ENCODE assay signal across 1 cellular context in the genomic region with DNA sequence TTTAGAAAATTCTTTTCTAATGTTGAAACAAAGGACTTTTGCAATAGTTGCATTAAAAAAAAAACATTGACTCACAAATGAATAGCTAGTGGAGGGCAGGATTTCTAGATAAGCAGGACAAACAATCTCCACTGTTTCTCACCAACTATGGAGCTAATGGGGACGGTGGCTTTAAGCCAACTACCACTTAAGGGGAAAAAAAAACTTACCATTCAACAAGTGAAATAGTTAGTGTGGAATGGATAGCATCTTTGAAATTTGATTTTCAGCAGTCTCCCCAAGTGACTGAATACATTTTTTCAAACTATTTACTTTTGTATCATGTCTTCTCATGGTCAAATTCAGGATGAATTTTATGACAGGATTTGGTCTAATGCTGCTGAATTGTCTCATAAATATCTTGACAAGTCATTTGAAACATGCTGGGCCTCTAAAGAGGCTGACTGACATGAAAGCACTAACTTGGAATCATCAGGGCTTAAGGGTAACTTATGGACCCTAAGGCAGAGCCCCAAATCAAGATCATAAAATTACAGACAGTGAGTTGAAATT.
TF ChIP-seq lines count a peak whose summit lies in the region.

No MANE protein-coding gene starts in this region.

TF ChIP-seq in HEK293, 187 proteins besides CTCF, POLR2A, EP300 and RAD21 (continued from another document and continues in another):
- TF ChIP-seq ZNF544 (tag by site-specific recombination; IDR thresholded peaks at IDR 0.05) (no peak), ATF2 (tag by site-specific recombination; IDR thresholded peaks at IDR 0.05; ENCODE audit: low read depth) (0 out of 2 replicates have a peak, but pooled peaks have one; percentile 18), ZXDB (tag by site-specific recombination; IDR thresholded peaks at IDR 0.05) (peak; percentile 71), MEIS1 (CRISPR knock-in tag; IDR thresholded peaks at IDR 0.05; ENCODE audit: borderline replicate concordance) (no peak), ZNF561 (tag by site-specific recombination; IDR thresholded peaks at IDR 0.05; ENCODE audit: borderline replicate concordance) (peak; percentile 79), ZNF610 (tag by site-specific recombination; IDR thresholded peaks at IDR 0.05; ENCODE audit: borderline replicate concordance) (peak; percentile 44; the same call in 1 of the 2 replicates), ZNF670 (tag by site-specific recombination; IDR thresholded peaks at IDR 0.05; ENCODE audit: low read depth) (no peak), PRDM6 (tag by site-specific recombination; IDR thresholded peaks at IDR 0.05) (peak; percentile 100), ZNF24 (tag by site-specific recombination; IDR thresholded peaks at IDR 0.05) (peak; percentile 75), REPIN1 (tag by site-specific recombination; IDR thresholded peaks at IDR 0.05; ENCODE audit: low read depth) (no peak), ZNF623 (tag by site-specific recombination; IDR thresholded peaks at IDR 0.05) (no peak; the same call in 1 of the 2 replicates), ZNF121 (tag by site-specific recombination; IDR thresholded peaks at IDR 0.05) (no peak), ZNF391 (tag by site-specific recombination; IDR thresholded peaks at IDR 0.05; ENCODE audit: borderline replicate concordance, low read depth) (no peak), ZNF37A (tag by site-specific recombination; IDR thresholded peaks at IDR 0.05) (no peak), KLF10 (tag by site-specific recombination; IDR thresholded peaks at IDR 0.05) (no peak; the same call in 1 of the 2 replicates), SP7 (tag by site-specific recombination; IDR thresholded peaks at IDR 0.05) (peak; percentile 85), ZNF596 (tag by site-specific recombination; IDR thresholded peaks at IDR 0.05) (0 out of 2 replicates have a peak, but pooled peaks have one; percentile 26), ZNF133 (tag by site-specific recombination; IDR thresholded peaks at IDR 0.05) (no peak), MZF1 (tag by site-specific recombination; IDR thresholded peaks at IDR 0.05; ENCODE audit: borderline replicate concordance) (peak; percentile 86), ZNF394 (tag by site-specific recombination; IDR thresholded peaks at IDR 0.05; ENCODE audit: borderline replicate concordance) (peak; percentile 31; the same call in 1 of the 2 replicates), WT1 (tag by site-specific recombination; IDR thresholded peaks at IDR 0.05) (peak; percentile 78; the same call in 1 of the 2 replicates), OSR2 (tag by site-specific recombination; IDR thresholded peaks at IDR 0.05) (peak; percentile 90), ZNF175 (tag by site-specific recombination; IDR thresholded peaks at IDR 0.05) (no peak), ZNF335 (tag by site-specific recombination; conservative IDR thresholded peaks at IDR 0.05) (0 out of 2 replicates have a peak, but pooled peaks have one; percentile 32), PATZ1 (tag by site-specific recombination; IDR thresholded peaks at IDR 0.05) (peak; percentile 70), OVOL3 (tag by site-specific recombination; IDR thresholded peaks at IDR 0.05) (peak; percentile 82), TCF7L2 (IDR thresholded peaks at IDR 0.05; ENCODE audit: borderline replicate concordance, low read depth, low read length) (peak; percentile 93), ZNF513 (tag by site-specific recombination; IDR thresholded peaks at IDR 0.05) (no peak), ZNF114 (tag by site-specific recombination; IDR thresholded peaks at IDR 0.05) (no peak), ZNF658 (tag by site-specific recombination; IDR thresholded peaks at IDR 0.05) (no peak), ZNF76 (tag by site-specific recombination; IDR thresholded peaks at IDR 0.05; ENCODE audit: borderline replicate concordance, low read depth) (no peak), ZNF426 (tag by site-specific recombination; IDR thresholded peaks at IDR 0.05) (no peak), ZBTB7A (tag by site-specific recombination; IDR thresholded peaks at IDR 0.05; ENCODE audit: low read depth) (no peak), ZNF473 (tag by site-specific recombination; IDR thresholded peaks at IDR 0.05) (no peak), ZBTB20 (tag by site-specific recombination; IDR thresholded peaks at IDR 0.05) (no peak), ZNF223 (tag by site-specific recombination; IDR thresholded peaks at IDR 0.05) (no peak), HOXC10 (CRISPR knock-in tag; IDR thresholded peaks at IDR 0.05) (no peak), GLI2 (tag by site-specific recombination; IDR thresholded peaks at IDR 0.05; ENCODE audit: borderline replicate concordance, low read depth) (peak; percentile 37; the same call in 1 of the 2 replicates), SALL2 (tag by site-specific recombination; IDR thresholded peaks at IDR 0.05; ENCODE audit: borderline replicate concordance) (no peak), ZNF221 (tag by site-specific recombination; IDR thresholded peaks at IDR 0.05; ENCODE audit: borderline replicate concordance) (no peak), ZNF777 (tag by site-specific recombination; IDR thresholded peaks at IDR 0.05; ENCODE audit: borderline replicate concordance) (no peak), MYNN (tag by site-specific recombination; IDR thresholded peaks at IDR 0.05; ENCODE audit: borderline replicate concordance) (no peak), ZNF843 (tag by site-specific recombination; IDR thresholded peaks at IDR 0.05) (peak; percentile 87)
- TF ChIP-seq, protein P1, sequence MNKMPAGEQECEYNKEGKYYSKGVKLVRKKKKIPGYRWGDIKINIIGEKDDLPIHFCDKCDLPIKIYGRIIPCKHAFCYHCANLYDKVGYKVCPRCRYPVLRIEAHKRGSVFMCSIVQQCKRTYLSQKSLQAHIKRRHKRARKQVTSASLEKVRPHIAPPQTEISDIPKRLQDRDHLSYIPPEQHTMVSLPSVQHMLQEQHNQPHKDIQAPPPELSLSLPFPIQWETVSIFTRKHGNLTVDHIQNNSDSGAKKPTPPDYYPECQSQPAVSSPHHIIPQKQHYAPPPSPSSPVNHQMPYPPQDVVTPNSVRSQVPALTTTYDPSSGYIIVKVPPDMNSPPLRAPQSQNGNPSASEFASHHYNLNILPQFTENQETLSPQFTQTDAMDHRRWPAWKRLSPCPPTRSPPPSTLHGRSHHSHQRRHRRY (tag by site-specific recombination; IDR thresholded peaks at IDR 0.05) = no peak
- TF ChIP-seq, protein P2, sequence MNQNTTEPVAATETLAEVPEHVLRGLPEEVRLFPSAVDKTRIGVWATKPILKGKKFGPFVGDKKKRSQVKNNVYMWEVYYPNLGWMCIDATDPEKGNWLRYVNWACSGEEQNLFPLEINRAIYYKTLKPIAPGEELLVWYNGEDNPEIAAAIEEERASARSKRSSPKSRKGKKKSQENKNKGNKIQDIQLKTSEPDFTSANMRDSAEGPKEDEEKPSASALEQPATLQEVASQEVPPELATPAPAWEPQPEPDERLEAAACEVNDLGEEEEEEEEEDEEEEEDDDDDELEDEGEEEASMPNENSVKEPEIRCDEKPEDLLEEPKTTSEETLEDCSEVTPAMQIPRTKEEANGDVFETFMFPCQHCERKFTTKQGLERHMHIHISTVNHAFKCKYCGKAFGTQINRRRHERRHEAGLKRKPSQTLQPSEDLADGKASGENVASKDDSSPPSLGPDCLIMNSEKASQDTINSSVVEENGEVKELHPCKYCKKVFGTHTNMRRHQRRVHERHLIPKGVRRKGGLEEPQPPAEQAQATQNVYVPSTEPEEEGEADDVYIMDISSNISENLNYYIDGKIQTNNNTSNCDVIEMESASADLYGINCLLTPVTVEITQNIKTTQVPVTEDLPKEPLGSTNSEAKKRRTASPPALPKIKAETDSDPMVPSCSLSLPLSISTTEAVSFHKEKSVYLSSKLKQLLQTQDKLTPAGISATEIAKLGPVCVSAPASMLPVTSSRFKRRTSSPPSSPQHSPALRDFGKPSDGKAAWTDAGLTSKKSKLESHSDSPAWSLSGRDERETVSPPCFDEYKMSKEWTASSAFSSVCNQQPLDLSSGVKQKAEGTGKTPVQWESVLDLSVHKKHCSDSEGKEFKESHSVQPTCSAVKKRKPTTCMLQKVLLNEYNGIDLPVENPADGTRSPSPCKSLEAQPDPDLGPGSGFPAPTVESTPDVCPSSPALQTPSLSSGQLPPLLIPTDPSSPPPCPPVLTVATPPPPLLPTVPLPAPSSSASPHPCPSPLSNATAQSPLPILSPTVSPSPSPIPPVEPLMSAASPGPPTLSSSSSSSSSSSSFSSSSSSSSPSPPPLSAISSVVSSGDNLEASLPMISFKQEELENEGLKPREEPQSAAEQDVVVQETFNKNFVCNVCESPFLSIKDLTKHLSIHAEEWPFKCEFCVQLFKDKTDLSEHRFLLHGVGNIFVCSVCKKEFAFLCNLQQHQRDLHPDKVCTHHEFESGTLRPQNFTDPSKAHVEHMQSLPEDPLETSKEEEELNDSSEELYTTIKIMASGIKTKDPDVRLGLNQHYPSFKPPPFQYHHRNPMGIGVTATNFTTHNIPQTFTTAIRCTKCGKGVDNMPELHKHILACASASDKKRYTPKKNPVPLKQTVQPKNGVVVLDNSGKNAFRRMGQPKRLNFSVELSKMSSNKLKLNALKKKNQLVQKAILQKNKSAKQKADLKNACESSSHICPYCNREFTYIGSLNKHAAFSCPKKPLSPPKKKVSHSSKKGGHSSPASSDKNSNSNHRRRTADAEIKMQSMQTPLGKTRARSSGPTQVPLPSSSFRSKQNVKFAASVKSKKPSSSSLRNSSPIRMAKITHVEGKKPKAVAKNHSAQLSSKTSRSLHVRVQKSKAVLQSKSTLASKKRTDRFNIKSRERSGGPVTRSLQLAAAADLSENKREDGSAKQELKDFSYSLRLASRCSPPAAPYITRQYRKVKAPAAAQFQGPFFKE (tag by site-specific recombination; IDR thresholded peaks at IDR 0.05; ENCODE audit: borderline replicate concordance) = no peak
- TF ChIP-seq, protein P3, sequence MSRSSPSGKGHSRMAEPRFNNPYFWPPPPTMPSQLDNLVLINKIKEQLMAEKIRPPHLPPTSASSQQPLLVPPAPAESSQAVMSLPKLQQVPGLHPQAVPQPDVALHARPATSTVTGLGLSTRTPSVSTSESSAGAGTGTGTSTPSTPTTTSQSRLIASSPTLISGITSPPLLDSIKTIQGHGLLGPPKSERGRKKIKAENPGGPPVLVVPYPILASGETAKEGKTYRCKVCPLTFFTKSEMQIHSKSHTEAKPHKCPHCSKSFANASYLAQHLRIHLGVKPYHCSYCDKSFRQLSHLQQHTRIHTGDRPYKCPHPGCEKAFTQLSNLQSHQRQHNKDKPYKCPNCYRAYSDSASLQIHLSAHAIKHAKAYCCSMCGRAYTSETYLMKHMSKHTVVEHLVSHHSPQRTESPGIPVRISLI (tag by site-specific recombination; IDR thresholded peaks at IDR 0.05) = peak; percentile 97
- TF ChIP-seq, protein P4, sequence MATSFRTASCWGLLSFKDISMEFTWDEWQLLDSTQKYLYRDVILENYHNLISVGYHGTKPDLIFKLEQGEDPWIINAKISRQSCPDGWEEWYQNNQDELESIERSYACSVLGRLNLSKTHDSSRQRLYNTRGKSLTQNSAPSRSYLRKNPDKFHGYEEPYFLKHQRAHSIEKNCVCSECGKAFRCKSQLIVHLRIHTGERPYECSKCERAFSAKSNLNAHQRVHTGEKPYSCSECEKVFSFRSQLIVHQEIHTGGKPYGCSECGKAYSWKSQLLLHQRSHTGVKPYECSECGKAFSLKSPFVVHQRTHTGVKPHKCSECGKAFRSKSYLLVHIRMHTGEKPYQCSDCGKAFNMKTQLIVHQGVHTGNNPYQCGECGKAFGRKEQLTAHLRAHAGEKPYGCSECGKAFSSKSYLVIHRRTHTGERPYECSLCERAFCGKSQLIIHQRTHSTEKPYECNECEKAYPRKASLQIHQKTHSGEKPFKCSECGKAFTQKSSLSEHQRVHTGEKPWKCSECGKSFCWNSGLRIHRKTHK (tag by site-specific recombination; IDR thresholded peaks at IDR 0.05) = no peak
